Comparison of ENCODE assay signal across 21 cellular contexts in genomic region chr9:9949368-9949767, GRCh38.
"Had no signal": no experiment of that assay in that cellular context is flagged by ENCODE, and none has a peak within 500 bp of the region (broad histone marks: within the 10 kb centered on the region; RNA-seq: fewer than 3 reads in every experiment).

No MANE protein-coding gene starts in this region.

- H3K4me3 ChIP-seq: Peyer's patch had no signal

- H3K9me3 ChIP-seq: Peyer's patch had no signal

- DNase-seq: activated B cell treated with CpG ODN at 0.5 μM for 24 hours; activated CD4-positive, alpha-beta memory T cell treated with anti-CD3 and anti-CD28 coated beads for 36 hours; activated CD4-positive, alpha-beta T cell treated with anti-CD3 and anti-CD28 coated beads for 1 hour; activated CD4-positive, alpha-beta T cell treated with anti-CD3 and anti-CD28 coated beads, Interleukin-2, amount 10 ng/mL, durations not matched to agents 7 days and 5 days; activated CD8-positive, alpha-beta memory T cell treated with anti-CD3 and anti-CD28 coated beads for 24 hours; activated gamma-delta T cell; activated naive CD4-positive, alpha-beta T cell treated with anti-CD3 and anti-CD28 coated beads for 36 hours; activated T-cell treated with anti-CD3 and anti-CD28 coated beads, Interleukin-2, amount 50 U/mL, for 48 hours; caudate nucleus; Karpas-422; MM.1S; NCI-H1105; NCI-H1436; NCI-H1694 treated with DMSO at 0.1 percent for 48 hours; NCI-H2081; NCI-H510A treated with DMSO at 0.1 percent for 48 hours; Peyer's patch; SHP77 treated with DMSO at 0.1 percent for 48 hours; T-helper 17 cell; T-helper 9 cell had no signal

- H3K4me1 ChIP-seq: Peyer's patch had no signal

- H3K27me3 ChIP-seq: Peyer's patch had no signal

- ATAC-seq: activated T-helper 17 cell treated with anti-CD3 and anti-CD28 coated beads, Interleukin-2, amount 50 U/mL, for 72 hours; T-helper 17 cell had no signal

- H3K36me3 ChIP-seq: Peyer's patch had no signal

- H3K27ac ChIP-seq: Peyer's patch had no signal
